Comparison of ENCODE assay signal across 27 cellular contexts in the genomic region with DNA sequence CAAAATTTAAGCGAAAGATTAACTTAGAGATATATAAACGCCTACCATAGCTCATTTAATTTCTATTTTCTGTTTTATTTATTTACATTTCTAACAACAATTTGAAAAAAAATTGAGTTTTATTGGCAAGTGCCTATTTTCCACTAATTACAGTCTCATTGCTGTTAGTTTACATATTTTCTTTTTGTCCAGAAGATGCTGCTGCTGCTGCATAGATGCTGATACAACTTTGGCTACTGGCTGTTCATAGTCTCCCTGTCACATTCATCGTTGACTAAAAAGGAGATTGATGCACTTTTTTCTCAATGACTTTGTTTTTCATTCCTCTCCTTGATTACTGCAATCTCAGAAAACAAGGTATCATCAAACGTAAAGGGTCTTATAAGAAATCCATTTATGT.
"Had no signal": no experiment of that assay in that cellular context is flagged by ENCODE, and none has a peak within 500 bp of the region (broad histone marks: within the 10 kb centered on the region; RNA-seq: fewer than 3 reads in every experiment).

No MANE protein-coding gene starts in this region.

- H3K36me3 ChIP-seq: brain microvascular endothelial cell, esophagus muscularis mucosa, heart left ventricle, ovary, thoracic aorta had no signal

- H3K9me3 ChIP-seq: ovary, thoracic aorta had no signal

- ATAC-seq: activated CD8-positive, alpha-beta T cell treated with anti-CD3 and anti-CD28 coated beads for 36 hours; activated T-cell treated with anti-CD3 and anti-CD28 coated beads, Interleukin-2, amount 50 U/mL, for 4 hours; activated T-helper 17 cell treated with anti-CD3 and anti-CD28 coated beads, Interleukin-2, amount 50 U/mL, for 72 hours; foreskin keratinocyte; heart left ventricle; left colon; sciatic nerve; stimulated activated naive CD8-positive, alpha-beta T cell treated with anti-CD3 and anti-CD28 coated beads, Interleukin-15, Interleukin-2, amounts not matched to agents 100 U/mL and 50 U/mL, for 24 hours had no signal

- H3K27ac ChIP-seq: brain microvascular endothelial cell, esophagus muscularis mucosa, foreskin keratinocyte, heart left ventricle, ovary, skin epidermis, thoracic aorta had no signal

- H3K4me1 ChIP-seq: esophagus muscularis mucosa, foreskin keratinocyte, heart left ventricle had no signal

- H3K4me3 ChIP-seq: esophagus muscularis mucosa, heart left ventricle, ovary, skin epidermis, thoracic aorta had no signal

- H3K27me3 ChIP-seq: brain microvascular endothelial cell, esophagus muscularis mucosa, foreskin keratinocyte, heart left ventricle, ovary had no signal

- DNase-seq: activated CD4-positive, alpha-beta T cell treated with anti-CD3 and anti-CD28 coated beads for 1 hour; activated CD4-positive, alpha-beta T cell treated with anti-CD3 and anti-CD28 coated beads, Interleukin-2, amount 50 U/mL, for 1 hour; activated CD8-positive, alpha-beta T cell treated with anti-CD3 and anti-CD28 coated beads for 36 hours; activated gamma-delta T cell treated with Interleukin-2 at 50 U/mL for 16 hours; activated naive CD4-positive, alpha-beta T cell treated with anti-CD3 and anti-CD28 coated beads, Interleukin-2, amount 50 U/mL, for 16 hours; activated T-cell treated with anti-CD3 and anti-CD28 coated beads, Interleukin-2, amount 50 U/mL, for 4 hours; amniotic stem cell; brain microvascular endothelial cell; foreskin keratinocyte; heart left ventricle; hypothalamus; immature natural killer cell; kidney; left colon; naive B cell; nephron progenitor cell; ovary; stimulated activated CD4-positive, alpha-beta T cell treated with anti-CD3 and anti-CD28 coated beads, Interleukin-12 subunit alpha, Interleukin-12 subunit beta, amount 100 ng/mL, for 4 hours; stimulated activated CD4-positive, alpha-beta T cell treated with anti-CD3 and anti-CD28 coated beads, Interleukin-4, amount 100 ng/mL, for 1 hour; stimulated activated naive CD8-positive, alpha-beta T cell treated with anti-CD3 and anti-CD28 coated beads, Interleukin-15, Interleukin-2, amounts not matched to agents 100 U/mL and 50 U/mL, for 24 hours; T1000; trophoblast cell had no signal
